ENCODE assay signal across 1 cellular context in genomic region chr11:3229673-3230630, GRCh38.
TF ChIP-seq lines count a peak whose summit lies in the region.

No MANE protein-coding gene starts in this region.

TF ChIP-seq in IMR-90, 13 proteins besides CTCF, POLR2A, EP300 and RAD21:
- TF ChIP-seq ELK1 (IDR thresholded peaks at IDR 0.05; ENCODE audit: borderline replicate concordance, low read depth, low read length) (no peak), USF2 (IDR thresholded peaks at IDR 0.05; ENCODE audit: low read depth, low read length) (no peak), BHLHE40 (IDR thresholded peaks at IDR 0.05; ENCODE audit: low read depth, low read length) (no peak), MAFK (IDR thresholded peaks at IDR 0.05; ENCODE audit: low read depth, low read length) (no peak), FOS (IDR thresholded peaks at IDR 0.05; ENCODE audit: low read depth, low read length) (no peak), RFX5 (IDR thresholded peaks at IDR 0.05; ENCODE audit: low read depth, low read length) (no peak)
